In the genomic region with DNA sequence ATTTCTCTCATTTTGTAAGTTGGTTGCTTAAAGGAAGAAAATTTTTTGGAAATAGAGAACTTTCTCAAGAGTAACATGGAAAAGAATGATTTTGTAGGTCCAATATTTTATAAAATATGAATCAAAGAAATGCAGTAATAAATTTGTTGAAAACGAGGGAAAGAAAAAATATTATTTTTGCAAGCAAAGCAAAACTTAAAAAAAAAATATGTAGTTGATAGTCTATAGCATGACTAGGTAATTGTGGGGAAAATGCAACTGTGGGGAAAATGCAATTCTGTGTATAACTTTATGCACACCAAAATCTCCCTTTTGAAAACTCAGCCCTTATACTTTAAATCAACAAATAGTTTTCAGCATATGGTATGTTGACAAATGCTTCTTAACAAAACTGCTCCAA, we compare ENCODE assay signal across 8 cellular contexts.
"Had no signal": no experiment of that assay in that cellular context is flagged by ENCODE, and none has a peak within 500 bp of the region (broad histone marks: within the 10 kb centered on the region; RNA-seq: fewer than 3 reads in every experiment).

No MANE protein-coding gene starts in this region.

- ATAC-seq: GM23338 had no signal

- H2AFZ ChIP-seq: GM23338 had no signal

- DNase-seq: H9, HCEC 1CT, KBM-7 had no signal

- H3K4me2 ChIP-seq: GM23338, KMS-11 had no signal

- H3K27ac ChIP-seq: KMS-11 had no signal

- H3K9ac ChIP-seq: KMS-11 had no signal

- FAIRE-seq: H1, H54, HTR-8/SVneo had no signal

- H3K4me3 ChIP-seq: GM23338 had no signal
